Comparison of ENCODE assay signal across 12 cellular contexts in the genomic region with DNA sequence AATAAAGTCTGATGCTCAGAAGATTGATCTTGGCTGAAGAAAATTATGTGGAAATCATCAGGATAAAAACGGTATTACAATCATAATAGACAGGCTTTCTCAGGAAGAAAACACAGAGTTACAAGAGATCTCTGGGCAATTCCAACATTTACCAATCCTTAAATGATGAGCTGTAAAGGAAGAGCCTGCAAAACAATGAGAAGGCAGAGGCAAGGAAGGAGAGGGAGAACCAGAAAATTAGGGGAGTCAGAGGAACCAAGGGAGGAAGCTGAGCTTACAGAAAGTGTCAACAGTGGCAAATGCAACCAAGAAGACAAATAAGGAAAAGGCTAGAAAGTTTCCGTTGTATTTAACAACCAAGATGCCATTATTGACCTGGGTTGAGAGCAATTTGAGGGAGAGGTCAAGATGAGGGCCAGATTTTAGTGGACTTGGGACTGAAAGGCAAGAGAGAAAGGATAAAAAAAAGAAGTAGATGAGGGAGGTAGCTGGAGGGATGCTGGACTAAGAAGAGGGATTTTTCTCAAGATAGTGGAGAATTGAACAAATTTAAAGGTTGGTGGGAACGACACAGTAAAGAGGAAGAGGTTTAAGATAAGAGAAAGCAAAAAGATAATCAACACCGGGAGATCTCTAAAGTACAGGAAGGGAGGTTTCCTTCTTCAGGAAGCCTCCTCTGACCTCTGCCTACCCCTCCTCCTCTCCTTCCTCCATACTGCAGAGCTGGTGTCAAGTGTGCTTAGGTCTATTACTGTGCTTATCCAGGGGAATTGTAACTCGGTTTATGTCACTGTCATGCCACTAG.
DNase-seq lines count a peak whose midpoint lies in the region; ATAC-seq lines count a peak whose summit lies in the region.
"Had no signal": no experiment of that assay in that cellular context is flagged by ENCODE, and none has a peak within 500 bp of the region (broad histone marks: within the 10 kb centered on the region; RNA-seq: fewer than 3 reads in every experiment).

No MANE protein-coding gene starts in this region.

- H3K27ac Mint-ChIP-seq in activated CD4-positive, alpha-beta T cell treated with anti-CD3 and anti-CD28 coated beads, Interleukin-2, amount 10 ng/mL, durations not matched to agents 7 days and 5 days: peak overlapping the region; percentile 85
- H3K27ac Mint-ChIP-seq in activated T-helper 2 cell treated with anti-CD3 and anti-CD28 coated beads, Interferon-gamma antibody, Interleukin-2, Interleukin-4, amounts not matched to agents 10 μg/mL and 5 μg/mL and 100 μg/mL, durations not matched to agents 14 hours and 24 hours and 36 hours: peak overlapping the region; percentile 91
- peak overlapping the region in 4 of 6 donors; percentile 2 to 26 (median 16) for H3K27ac Mint-ChIP-seq in naive B cell
- H3K27ac Mint-ChIP-seq: mesothelial cell of epicardium had no signal

- peaks cover 87% of the 10 kb centered on the region for H3K4me1 Mint-ChIP-seq in activated CD4-positive, alpha-beta T cell treated with anti-CD3 and anti-CD28 coated beads, Interleukin-2, amount 10 ng/mL, durations not matched to agents 7 days and 5 days
- H3K4me1 Mint-ChIP-seq in activated T-helper 2 cell treated with anti-CD3 and anti-CD28 coated beads, Interferon-gamma antibody, Interleukin-2, Interleukin-4, amounts not matched to agents 10 μg/mL and 5 μg/mL and 100 μg/mL, durations not matched to agents 14 hours and 24 hours and 36 hours (ENCODE audit: low read depth): peaks cover 85% of the 10 kb centered on the region
- peaks cover 10 to 22% (median 14%) of the 10 kb centered on the region in 3 donors for H3K4me1 Mint-ChIP-seq in naive B cell

- H3K36me3 Mint-ChIP-seq in activated CD4-positive, alpha-beta T cell treated with anti-CD3 and anti-CD28 coated beads, Interleukin-2, amount 10 ng/mL, durations not matched to agents 7 days and 5 days (ENCODE audit: low read depth): peaks cover 35% of the 10 kb centered on the region
- peaks cover 43% of the 10 kb centered on the region for H3K36me3 Mint-ChIP-seq in activated T-helper 2 cell treated with anti-CD3 and anti-CD28 coated beads, Interferon-gamma antibody, Interleukin-2, Interleukin-4, amounts not matched to agents 10 μg/mL and 5 μg/mL and 100 μg/mL, durations not matched to agents 14 hours and 24 hours and 36 hours (ENCODE audit: low read depth)
- H3K36me3 Mint-ChIP-seq in naive B cell: no peaks in the 10 kb centered on the region
- H3K36me3 Mint-ChIP-seq: mesothelial cell of epicardium had no signal

- POLR2A ChIA-PET in activated CD4-positive, alpha-beta T cell treated with anti-CD3 and anti-CD28 coated beads, Interleukin-2, amount 10 ng/mL, durations not matched to agents 7 days and 5 days (lab: Charles Lee): interaction anchor here (0.5 to 1.4 kb wide), 2 partner anchors 10 to 117 kb away, joined by 3 to 4 read pairs; a partner anchor contains a TSS

- peak overlapping the region; percentile 53 for H3K4me3 Mint-ChIP-seq in activated CD4-positive, alpha-beta T cell treated with anti-CD3 and anti-CD28 coated beads, Interleukin-2, amount 10 ng/mL, durations not matched to agents 7 days and 5 days
- H3K4me3 Mint-ChIP-seq in activated T-helper 2 cell treated with anti-CD3 and anti-CD28 coated beads, Interferon-gamma antibody, Interleukin-2, Interleukin-4, amounts not matched to agents 10 μg/mL and 5 μg/mL and 100 μg/mL, durations not matched to agents 14 hours and 24 hours and 36 hours (ENCODE audit: low read depth): peak overlapping the region; percentile 40
- peak overlapping the region in 3 of 8 donors; percentile 2 to 22 (median 2) for H3K4me3 Mint-ChIP-seq in naive B cell
- H3K4me3 Mint-ChIP-seq: mesothelial cell of epicardium had no signal

- H3K9me3 Mint-ChIP-seq in activated CD4-positive, alpha-beta T cell treated with anti-CD3 and anti-CD28 coated beads, Interleukin-2, amount 10 ng/mL, durations not matched to agents 7 days and 5 days: peaks cover 28% of the 10 kb centered on the region
- H3K9me3 Mint-ChIP-seq in activated T-helper 2 cell treated with anti-CD3 and anti-CD28 coated beads, Interferon-gamma antibody, Interleukin-2, Interleukin-4, amounts not matched to agents 10 μg/mL and 5 μg/mL and 100 μg/mL, durations not matched to agents 14 hours and 24 hours and 36 hours: peaks cover 19% of the 10 kb centered on the region
- H3K9me3 Mint-ChIP-seq in naive B cell: peaks cover 0 to 5% (median 0%) of the 10 kb centered on the region in 7 donors

- intact Hi-C loops in activated T-helper 2 cell treated with anti-CD3 and anti-CD28 coated beads, Interferon-gamma antibody, Interleukin-2, Interleukin-4, amounts not matched to agents 10 μg/mL and 5 μg/mL and 100 μg/mL, durations not matched to agents 14 hours and 24 hours and 36 hours (cut with micrococcal nuclease): no loop called here

- ATAC-seq in naive B cell (ENCODE audit: low read depth in 2 of 2) (no peak), GM19035 (IDR thresholded peaks at IDR 0.05; ENCODE audit: unreplicated experiment) (no peak)
- ATAC-seq: gastroesophageal sphincter had no signal

- CTCF ChIA-PET in activated CD4-positive, alpha-beta T cell treated with anti-CD3 and anti-CD28 coated beads, Interleukin-2, amount 10 ng/mL, durations not matched to agents 7 days and 5 days (lab: Charles Lee): interaction anchor here (1.2 to 2.5 kb wide), 5 partner anchors 8 to 17 kb away, joined by 5 to 7 read pairs (median 5); no protein-coding TSS in a partner anchor

- no peaks in the 10 kb centered on the region for H3K27me3 Mint-ChIP-seq in activated CD4-positive, alpha-beta T cell treated with anti-CD3 and anti-CD28 coated beads, Interleukin-2, amount 10 ng/mL, durations not matched to agents 7 days and 5 days
- no peaks in the 10 kb centered on the region for H3K27me3 Mint-ChIP-seq in activated T-helper 2 cell treated with anti-CD3 and anti-CD28 coated beads, Interferon-gamma antibody, Interleukin-2, Interleukin-4, amounts not matched to agents 10 μg/mL and 5 μg/mL and 100 μg/mL, durations not matched to agents 14 hours and 24 hours and 36 hours (ENCODE audit: low read depth)
- H3K27me3 Mint-ChIP-seq in naive B cell: no peaks in the 10 kb centered on the region

- DNase-seq in activated CD4-positive, alpha-beta T cell treated with anti-CD3 and anti-CD28 coated beads, Interleukin-2, amount 10 ng/mL, durations not matched to agents 7 days and 5 days: peak; percentile 26
- DNase-seq in activated CD4-positive, alpha-beta T cell treated with anti-CD3 and anti-CD28 coated beads for 4 hours: no peak
- DNase-seq in Kasumi-1 (lab: John Stamatoyannopoulos, UW) (peak; percentile 90 to 96), naive B cell (no peak), NCI-H1105 (lab: John Stamatoyannopoulos, UW) (no peak), activated gamma-delta T cell treated with Interleukin-2 at 50 U/mL for 16 hours (no peak)
- no peak for DNase-seq in activated T-helper 2 cell treated with anti-CD3 and anti-CD28 coated beads, Interferon-gamma antibody, Interleukin-2, Interleukin-4, amounts not matched to agents 10 μg/mL and 5 μg/mL and 100 μg/mL, durations not matched to agents 14 hours and 24 hours and 36 hours (ENCODE audit: low spot score)
- DNase-seq: cortex of kidney, NCI-H69 had no signal

Comparison
In these comparisons a context has a peak if more than half of its experiments do, and no peak if none do; other contexts are left out.
1. DNase-seq: peak in activated CD4-positive, alpha-beta T cell treated with anti-CD3 and anti-CD28 coated beads, Interleukin-2, amount 10 ng/mL, durations not matched to agents 7 days and 5 days (single experiment) and Kasumi-1 (2 of 2); none in activated CD4-positive, alpha-beta T cell treated with anti-CD3 and anti-CD28 coated beads for 4 hours (0 of 2), activated T-helper 2 cell treated with anti-CD3 and anti-CD28 coated beads, Interferon-gamma antibody, Interleukin-2, Interleukin-4, amounts not matched to agents 10 μg/mL and 5 μg/mL and 100 μg/mL, durations not matched to agents 14 hours and 24 hours and 36 hours (single experiment), naive B cell (single experiment), NCI-H1105 (single experiment) and activated gamma-delta T cell treated with Interleukin-2 at 50 U/mL for 16 hours (single experiment).
2. H3K27ac Mint-ChIP-seq: peak in every context shown above with its lines; median percentile 91 in activated T-helper 2 cell treated with anti-CD3 and anti-CD28 coated beads, Interferon-gamma antibody, Interleukin-2, Interleukin-4, amounts not matched to agents 10 μg/mL and 5 μg/mL and 100 μg/mL, durations not matched to agents 14 hours and 24 hours and 36 hours; 85 in activated CD4-positive, alpha-beta T cell treated with anti-CD3 and anti-CD28 coated beads, Interleukin-2, amount 10 ng/mL, durations not matched to agents 7 days and 5 days; 16 in naive B cell.